In genomic region chr6:44255848-44256247, GRCh38 we compare ENCODE assay signal across 1 cellular context.
TF ChIP-seq lines count a peak whose summit lies in the region.

No MANE protein-coding gene starts in this region.

TF ChIP-seq in IMR-90, 13 proteins besides CTCF, POLR2A, EP300 and RAD21:
- no peak for TF ChIP-seq RFX5 (IDR thresholded peaks at IDR 0.05; ENCODE audit: low read depth, low read length)
- TF ChIP-seq MAFK (IDR thresholded peaks at IDR 0.05; ENCODE audit: low read depth, low read length): no peak
- no peak for TF ChIP-seq USF2 (IDR thresholded peaks at IDR 0.05; ENCODE audit: low read depth, low read length)
TF ChIP-seq in IMR-90: peak in this region for 0.
